ENCODE assay signal across 8 cellular contexts in the genomic region with DNA sequence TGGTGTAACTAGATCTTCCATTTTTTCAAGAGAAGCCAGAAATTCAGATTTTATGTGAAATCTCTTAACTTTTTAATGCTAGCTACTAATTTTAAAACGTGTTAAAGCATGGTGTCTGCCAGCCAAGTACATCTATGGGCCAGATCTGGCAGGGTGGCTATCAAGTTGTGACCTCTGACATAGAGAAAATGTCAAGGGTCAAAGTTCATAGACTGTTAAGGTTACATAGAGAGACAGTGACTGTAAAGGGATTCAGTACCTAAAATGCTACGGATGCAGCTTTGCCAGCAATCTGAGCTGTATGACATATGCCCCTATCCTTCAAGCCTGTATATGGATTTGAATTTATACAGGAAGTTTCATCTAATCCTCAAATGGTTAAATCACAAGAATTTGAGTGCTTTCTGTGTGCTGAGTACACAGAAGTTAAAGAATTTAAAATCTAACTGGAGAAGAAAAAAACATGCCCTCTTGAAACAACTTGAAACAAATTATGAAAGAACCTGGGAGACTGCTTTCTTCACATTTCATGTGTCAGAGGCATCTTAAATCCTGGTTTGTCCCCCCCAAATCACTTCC. TPM values are rescaled to one million over a fixed set of nuclear protein-coding genes. Genes with fewer than 3 reads are reported as not detected.
DNase-seq lines count a peak whose midpoint lies in the region; ATAC-seq and TF ChIP-seq lines count a peak whose summit lies in the region.

No MANE protein-coding gene starts in this region.

- H3K4me1 Mint-ChIP-seq in brain = peaks cover 45% of the 10 kb centered on the region

- DNase-seq in left ventricle myocardium inferior (no peak), Right ventricle myocardium inferior (ENCODE audit: missing footprints) (no peak), COLO829 (ENCODE audit: low spot score) (no peak)
- DNase-seq in stimulated activated CD4-positive, alpha-beta T cell treated with anti-CD3 and anti-CD28 coated beads, Interleukin-1b, Interleukin-23, amount 100 ng/mL, for 48 hours = no peak
- DNase-seq in activated CD8-positive, alpha-beta memory T cell treated with anti-CD3 and anti-CD28 coated beads, Interleukin-2, amount 50 U/mL, for 4 hours = no peak

- H3K27me3 Mint-ChIP-seq in brain = peaks cover 24% of the 10 kb centered on the region

- peak overlapping the region; percentile 67 for H3K9ac ChIP-seq in muscle layer of colon (ENCODE audit: low read length)

- H3K36me3 Mint-ChIP-seq in brain = no peaks in the 10 kb centered on the region

- H3K27ac ChIP-seq in left ventricle myocardium inferior (replicated peaks) = peak overlapping the region; percentile 98
- peak overlapping the region; percentile 81 for H3K27ac ChIP-seq in muscle layer of colon (ENCODE audit: low read depth, low read length)

- peak overlapping the region; percentile 88 to 94 (median 93) for H3K4me3 Mint-ChIP-seq in brain

- no peak for ATAC-seq in Right ventricle myocardium inferior
- no peak for ATAC-seq in HG03354 (IDR thresholded peaks at IDR 0.05; ENCODE audit: poor library complexity, severe bottlenecking, unreplicated experiment)

- intact Hi-C loops in left ventricle myocardium inferior (cut with micrococcal nuclease) = loop anchor here (10.0 kb wide), 1 partner anchor 62 kb away; no protein-coding TSS in a partner anchor
- intact Hi-C loops in Right ventricle myocardium inferior (cut with DNase I) = loop anchor here (1.0 kb wide), 1 partner anchor 14 kb away; no protein-coding TSS in a partner anchor

- peak overlapping the region; percentile 86 for H3K4me3 ChIP-seq in left ventricle myocardium inferior
- peak overlapping the region; percentile 84 to 92 for H3K4me3 ChIP-seq in muscle layer of colon (ENCODE audit: low read depth in 1 of 2, low read length in 2 of 2)

- TF ChIP-seq CTCF in left ventricle myocardium inferior (IDR thresholded peaks at IDR 0.05; ENCODE audit: borderline replicate concordance) (no peak), brain (conservative IDR thresholded peaks at IDR 0.05) (no peak)

- H3K9me3 Mint-ChIP-seq in brain = peaks cover 0 to 9% (median 5%) of the 10 kb centered on the region in 5 experiments

- H3K27ac Mint-ChIP-seq in brain = peak overlapping the region; percentile 68 to 95 (median 91)

- H3K27me3 ChIP-seq in left ventricle myocardium inferior (ENCODE audit: low read depth) (no peaks in the 10 kb centered on the region), muscle layer of colon (ENCODE audit: control insufficient read depth in 1 of 2, insufficient read depth in 2 of 2, low read length in 2 of 2) (no peaks in the 10 kb centered on the region)

- no peaks in the 10 kb centered on the region for H3K36me3 ChIP-seq in left ventricle myocardium inferior
- no peaks in the 10 kb centered on the region for H3K36me3 ChIP-seq in muscle layer of colon (ENCODE audit: insufficient read depth, low read length)

- H3K9me3 ChIP-seq in left ventricle myocardium inferior (replicated peaks) = peaks cover 3% of the 10 kb centered on the region
- H3K9me3 ChIP-seq in muscle layer of colon (ENCODE audit: low read length) = no peaks in the 10 kb centered on the region

- H3K4me1 ChIP-seq in left ventricle myocardium inferior = peaks cover 64% of the 10 kb centered on the region
- peaks cover 21% of the 10 kb centered on the region for H3K4me1 ChIP-seq in muscle layer of colon (ENCODE audit: insufficient read depth, low read length)

RNA-seq across cellular contexts. Expression of a gene that starts 1.0 kb away (rescaled TPM):
- total RNA-seq in left ventricle myocardium inferior (38.0 TPM), Right ventricle myocardium inferior (42.8 TPM)
- 3.9 TPM for polyA plus RNA-seq in brain (ENCODE audit: insufficient read depth, low read depth, low replicate concordance)

RNA-seq across cellular contexts. Expression of a gene that starts 52.5 kb away (rescaled TPM):
- total RNA-seq in left ventricle myocardium inferior (12.7 TPM), Right ventricle myocardium inferior (12.0 TPM)
- polyA plus RNA-seq in brain (ENCODE audit: insufficient read depth, low read depth, low replicate concordance) = 11.4 TPM
